ENCODE assay signal across 13 cellular contexts in genomic region chr12:52258335-52258901, GRCh38. TPM values are rescaled to one million over a fixed set of nuclear protein-coding genes. Genes with fewer than 3 reads are reported as not detected.
DNase-seq lines count a peak whose midpoint lies in the region; ATAC-seq, FAIRE-seq and TF ChIP-seq lines count a peak whose summit lies in the region.
"Had no signal": no experiment of that assay in that cellular context is flagged by ENCODE, and none has a peak within 500 bp of the region (broad histone marks: within the 10 kb centered on the region; RNA-seq: fewer than 3 reads in every experiment).

No MANE protein-coding gene starts in this region.

- peaks cover 24% of the 10 kb centered on the region for H3K4me1 Mint-ChIP-seq in HFFc6 (ENCODE audit: low read depth)

- DNase-seq in HFFc6 (no peak), dermis blood vessel endothelial cell (peak; percentile 58), kidney (peak; percentile 73), stomach (peak; percentile 41)
- DNase-seq: naive thymus-derived CD8-positive, alpha-beta T cell; NCI-H2029; stimulated activated CD4-positive, alpha-beta T cell treated with anti-CD3 and anti-CD28 coated beads, Interleukin-1b, Interleukin-23, amount 100 ng/mL, for 48 hours; stimulated activated naive CD8-positive, alpha-beta T cell treated with anti-CD3 and anti-CD28 coated beads, Interleukin-15, amount 100 ng/mL, for 72 hours had no signal

- TF ChIP-seq EP300 in stomach (IDR thresholded peaks at IDR 0.05): no peak

- WGBS in stomach, 5 donors: 5 to 18% (median 6%) methylated on average over 12 to 72 of the region's 72 CpGs

- peaks cover 0 to 78% (median 31%) of the 10 kb centered on the region in 3 donors for H3K27me3 ChIP-seq in stomach

- H3K36me3 Mint-ChIP-seq in HFFc6 (ENCODE audit: low read depth): no peaks in the 10 kb centered on the region
- H3K36me3 Mint-ChIP-seq: naive thymus-derived CD8-positive, alpha-beta T cell had no signal

- H3K4me1 ChIP-seq in kidney (ENCODE audit: control insufficient read depth in 1 of 2, insufficient read depth in 1 of 2, low read depth in 1 of 2, low read length in 2 of 2) (no peaks in the 10 kb centered on the region), stomach (peaks cover 7 to 12% (median 10%) of the 10 kb centered on the region in 4 donors)

- H3K27ac ChIP-seq in kidney (ENCODE audit: low read depth in 2 of 2, low read length in 2 of 2) (no peak overlapping the region), stomach (no peak overlapping the region)

- ATAC-seq in GM21717 (IDR thresholded peaks at IDR 0.05; ENCODE audit: unreplicated experiment): no peak
- no peak for ATAC-seq in GM21447 (IDR thresholded peaks at IDR 0.05; ENCODE audit: unreplicated experiment)
- ATAC-seq in GM21529 (IDR thresholded peaks at IDR 0.05; ENCODE audit: unreplicated experiment): no peak
- ATAC-seq: stimulated activated naive CD8-positive, alpha-beta T cell treated with anti-CD3 and anti-CD28 coated beads, Interleukin-15, amount 100 ng/mL, for 72 hours had no signal

- peaks cover 11% of the 10 kb centered on the region for H3K27me3 Mint-ChIP-seq in HFFc6 (ENCODE audit: insufficient read depth)

- TF ChIP-seq CTCF in HFFc6 (IDR thresholded peaks at IDR 0.05): peak; percentile 26; the same call in 1 of the 2 replicates
- TF ChIP-seq CTCF in kidney (IDR thresholded peaks at IDR 0.05; ENCODE audit: borderline replicate concordance, extremely low read depth, insufficient read depth): no peak
- no peak for TF ChIP-seq CTCF in stomach (IDR thresholded peaks at IDR 0.05)

- H3K36me3 ChIP-seq in kidney (ENCODE audit: control insufficient read depth in 1 of 2, insufficient read depth in 2 of 2, low read length in 2 of 2): no peaks in the 10 kb centered on the region
- no peaks in the 10 kb centered on the region for H3K36me3 ChIP-seq in stomach

- H3K4me3 Mint-ChIP-seq in HFFc6: no peak overlapping the region

- H3K4me3 ChIP-seq in kidney (ENCODE audit: low read length in 2 of 2) (no peak overlapping the region), stomach (peak overlapping the region; percentile 19 to 38 (median 33))

- H3K9me3 Mint-ChIP-seq in HFFc6: no peaks in the 10 kb centered on the region
- H3K9me3 Mint-ChIP-seq: naive thymus-derived CD8-positive, alpha-beta T cell; stimulated activated naive CD8-positive, alpha-beta T cell treated with anti-CD3 and anti-CD28 coated beads, Interleukin-15, amount 100 ng/mL, for 72 hours had no signal

- no peaks in the 10 kb centered on the region for H3K9me3 ChIP-seq in kidney (ENCODE audit: control insufficient read depth in 1 of 2, low read length in 2 of 2)
- no peaks in the 10 kb centered on the region for H3K9me3 ChIP-seq in stomach

- no peak overlapping the region for H3K9ac ChIP-seq in kidney (ENCODE audit: low read length in 2 of 2)

- intact Hi-C loops in kidney (cut with DNase I): no loop called here
- intact Hi-C loops in stomach (cut with DNase I; ENCODE audit: low total_unique reads): no loop called here

- FAIRE-seq in kidney (lab: Jason Lieb, UNC): no peak
- FAIRE-seq: bronchial epithelial cell, GM12891 had no signal

- H3K27ac Mint-ChIP-seq in HFFc6: no peak overlapping the region
- H3K27ac Mint-ChIP-seq: naive thymus-derived CD8-positive, alpha-beta T cell; stimulated activated naive CD8-positive, alpha-beta T cell treated with anti-CD3 and anti-CD28 coated beads, Interleukin-15, amount 100 ng/mL, for 72 hours had no signal

- no peak for TF ChIP-seq POLR2A in stomach (IDR thresholded peaks at IDR 0.05)

RNA-seq across cellular contexts. Expression of gene KRT86, which starts 16.0 kb away (rescaled TPM):
- total RNA-seq in HFFc6 (2021; fragmentation: NEBNext Ultra II Directional; extraction: Animal tissue kit (Norgen Biotek cat#: 25700)): under 1 TPM in 5 of 6 experiments, not detected in 1; 0.15 to 0.26 (median 0.19) TPM
- total RNA-seq in dermis blood vessel endothelial cell: not detected in 2 replicates
- 1.3 TPM for total RNA-seq in kidney
- not detected for polyA plus RNA-seq in kidney (ENCODE audit: insufficient read depth, low read depth, low replicate concordance)
- not detected for total RNA-seq in stomach
- polyA plus RNA-seq in stomach: not detected
- total RNA-seq: naive thymus-derived CD8-positive, alpha-beta T cell had no signal
- polyA plus RNA-seq: naive thymus-derived CD8-positive, alpha-beta T cell had no signal

RNA-seq across cellular contexts. Expression of gene KRT7, which starts 25.4 kb away (rescaled TPM):
- total RNA-seq in HFFc6 (2021; fragmentation: NEBNext Ultra II Directional; extraction: Animal tissue kit (Norgen Biotek cat#: 25700)): 100 to 1,000 TPM in 2 of 6 experiments, 10 to 100 TPM in 4; 62.7 to 379 (median 67.5) TPM
- 19.2 and 53.6 TPM in 2 replicates for total RNA-seq in dermis blood vessel endothelial cell
- 1,490 TPM for total RNA-seq in kidney
- polyA plus RNA-seq in kidney (ENCODE audit: insufficient read depth, low read depth, low replicate concordance): 173 TPM
- total RNA-seq in stomach: 100 to 1,000 TPM in 1 of 5 donors, 10 to 100 TPM in 2, not detected in 2; 47.0 to 186 (median 95.8) TPM
- 100 to 1,000 TPM in 2 of 3 donors, 1 to 10 TPM in 1; 6.4 to 214 (median 138) TPM for polyA plus RNA-seq in stomach
- total RNA-seq: naive thymus-derived CD8-positive, alpha-beta T cell had no signal
- polyA plus RNA-seq: naive thymus-derived CD8-positive, alpha-beta T cell had no signal

RNA-seq across cellular contexts. Expression of gene KRT81, which starts 32.9 kb away (rescaled TPM):
- total RNA-seq in HFFc6 (2021; fragmentation: NEBNext Ultra II Directional; extraction: Animal tissue kit (Norgen Biotek cat#: 25700)): under 1 TPM; 0.34 to 0.84 (median 0.70) TPM
- total RNA-seq in dermis blood vessel endothelial cell (0.05 TPM in 1 of 2 replicates, not detected in the other), kidney (not detected), stomach (not detected)
- polyA plus RNA-seq in kidney (ENCODE audit: insufficient read depth, low read depth, low replicate concordance) (not detected), stomach (under 1 TPM in 1 of 3 donors, not detected in 2; 0.15 TPM)
- total RNA-seq: naive thymus-derived CD8-positive, alpha-beta T cell had no signal
- polyA plus RNA-seq: naive thymus-derived CD8-positive, alpha-beta T cell had no signal

Comparison
In these comparisons a context has a peak if more than half of its experiments do, and no peak if none do; other contexts are left out.
1. H3K4me3 ChIP-seq: peak in stomach (4 of 4); none in kidney (0 of 2).